ENCODE assay signal across 28 cellular contexts in the genomic region with DNA sequence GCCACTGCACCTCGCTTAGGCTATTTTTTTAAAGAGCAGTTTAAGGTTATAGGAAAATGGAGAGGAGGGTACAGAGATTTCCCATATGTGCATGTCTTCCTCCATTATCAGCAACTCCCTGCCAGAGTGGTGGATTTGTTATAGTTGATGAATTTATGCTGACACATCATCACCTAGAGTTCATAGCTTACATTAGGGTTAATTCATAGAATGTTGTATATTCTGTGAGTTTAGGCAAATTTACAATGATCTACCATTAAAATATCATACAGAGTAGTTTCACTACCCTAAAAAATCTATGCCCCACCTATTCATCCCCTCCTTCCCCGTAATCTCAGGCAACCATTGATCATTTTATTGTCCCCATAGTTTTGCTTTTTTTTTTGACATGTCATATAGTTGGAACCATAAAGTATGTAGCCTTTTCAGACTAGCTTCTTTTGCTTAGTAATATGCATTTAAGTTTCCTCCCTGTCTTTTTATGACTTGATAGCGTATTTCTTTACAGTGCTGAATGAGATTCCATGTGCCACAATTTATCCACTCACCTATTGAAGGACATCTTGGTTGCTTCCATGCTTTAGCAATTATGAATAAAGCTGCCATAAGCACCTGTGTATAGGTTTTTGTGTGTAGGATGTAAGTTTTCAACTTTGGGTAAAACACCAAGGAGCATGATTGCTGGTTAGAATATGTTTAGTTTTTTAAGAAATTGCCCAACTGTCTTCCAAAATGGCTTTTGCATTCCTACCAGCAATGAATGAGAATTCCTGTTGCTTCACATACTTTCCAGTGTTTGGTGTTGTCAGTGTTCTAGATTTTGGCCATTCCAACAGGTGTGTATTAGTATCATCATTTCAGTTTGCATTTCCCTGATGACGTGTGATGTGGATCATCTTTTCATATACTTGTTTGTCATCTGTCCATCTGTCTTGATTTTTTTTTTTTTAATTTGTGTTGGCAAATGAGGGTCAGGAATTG.
DNase-seq lines count a peak whose midpoint lies in the region; ATAC-seq, FAIRE-seq and TF ChIP-seq lines count a peak whose summit lies in the region.
"Had no signal": no experiment of that assay in that cellular context is flagged by ENCODE, and none has a peak within 500 bp of the region (broad histone marks: within the 10 kb centered on the region; RNA-seq: fewer than 3 reads in every experiment).

No MANE protein-coding gene starts in this region.

- no peak overlapping the region for H3K18ac ChIP-seq in H1 (ENCODE audit: extremely low read depth, low read length)

- H2BK120ac ChIP-seq in H1 (replicated peaks; ENCODE audit: low read depth, low read length): no peak overlapping the region

- H3K79me2 ChIP-seq in H1 (ENCODE audit: control insufficient read depth in 1 of 2, insufficient read depth in 2 of 2, low read length in 2 of 2): peaks cover 9 to 86% of the 10 kb centered on the region in 2 experiments

- CTCF ChIA-PET in A549 (lab: Yijun Ruan, JAX): interaction anchor here (0.6 to 1.7 kb wide), 5 partner anchors 10 to 172 kb away, joined by 3 to 5 read pairs (median 3); no protein-coding TSS in a partner anchor
- CTCF ChIA-PET in H1 (lab: Charles Lee; ENCODE audit: partially characterized antibody): interaction anchor here (0.6 to 2.1 kb wide), 7 partner anchors 15 to 238 kb away, joined by 3 to 11 read pairs (median 3); no protein-coding TSS in a partner anchor

- no peak overlapping the region for H4K8ac ChIP-seq in H1 (ENCODE audit: extremely low read depth, insufficient read depth, low read length)

- ATAC-seq in A549 (no peak; a peak in 1 of 6 replicates), T-helper 17 cell (no peak), HG03175 (IDR thresholded peaks at IDR 0.05; ENCODE audit: unreplicated experiment) (no peak), GM19035 (IDR thresholded peaks at IDR 0.05; ENCODE audit: unreplicated experiment) (no peak), GM21619 (IDR thresholded peaks at IDR 0.05; ENCODE audit: unreplicated experiment) (no peak)
- ATAC-seq: PC-3, T-cell had no signal

- no peak for TF ChIP-seq POLR2A in A549 (IDR thresholded peaks at IDR 0.05; ENCODE audit: low read length)
- TF ChIP-seq POLR2A in GM12891 (IDR thresholded peaks at IDR 0.05; ENCODE audit: low read depth, low read length): no peak
- no peak for TF ChIP-seq POLR2A in H1 (IDR thresholded peaks at IDR 0.05; ENCODE audit: control extremely low read depth in 1 of 2, low read depth in 2 of 2, low read length in 2 of 2)

- TF ChIP-seq RAD21 in A549 (conservative IDR thresholded peaks at IDR 0.05 in 1 of 2, IDR thresholded peaks at IDR 0.05 in 1 of 2): no peak
- no peak for TF ChIP-seq RAD21 in H1 (IDR thresholded peaks at IDR 0.05 in 1 of 2, conservative IDR thresholded peaks at IDR 0.05 in 1 of 2; ENCODE audit: low read depth in 2 of 2, low read length in 2 of 2)

- H3K27ac ChIP-seq in A549 (peak overlapping the region in 1 of 2 experiments; percentile 32; a peak in 1 of 6 replicates), H1 (ENCODE audit: low read depth, low read length) (no peak overlapping the region)
- H3K27ac ChIP-seq: esophagus muscularis mucosa had no signal

- H3K14ac ChIP-seq in H1 (ENCODE audit: insufficient read length): no peak overlapping the region

- H2BK15ac ChIP-seq in H1 (ENCODE audit: low read length): no peak overlapping the region

- H2BK20ac ChIP-seq in H1 (ENCODE audit: low read length): no peak overlapping the region

- H3K4me3 Mint-ChIP-seq in T-helper 17 cell: peak overlapping the region; percentile 22
- H3K4me3 Mint-ChIP-seq: brain; CD4-positive, alpha-beta T cell had no signal

- H3K23ac ChIP-seq in H1 (ENCODE audit: insufficient read length): no peak overlapping the region

- H2AFZ ChIP-seq in H1 (ENCODE audit: low read length): no peak overlapping the region

- no peaks in the 10 kb centered on the region for H4K20me1 ChIP-seq in H1 (replicated peaks in 1 of 2; ENCODE audit: control insufficient read depth in 1 of 2, insufficient read depth in 2 of 2, low read length in 2 of 2)

- no peak for DNase-seq in A549 (ENCODE audit: low read depth in 1 of 2, low spot score in 1 of 2)
- DNase-seq in GM12891 (ENCODE audit: insufficient read length, low spot score): no peak
- no peak for DNase-seq in T-helper 17 cell
- DNase-seq in H1 (ENCODE audit: low read depth in 1 of 2, low spot score in 2 of 2): no peak
- DNase-seq in iPS-NIHi7 (ENCODE audit: extremely low spot score): no peak
- DNase-seq: activated T-cell treated with anti-CD3 and anti-CD28 coated beads, Interleukin-2, amount 50 U/mL, for 1 hour; CD4-positive, alpha-beta T cell; DMS 273 treated with DMSO at 0.1 percent for 48 hours; effector memory CD4-positive, alpha-beta T cell; kidney; MV-4-11; NCI-H1694 treated with DMSO at 0.1 percent for 48 hours; NCI-H748 treated with DMSO at 0.1 percent for 48 hours; nucleus accumbens; PC-3; SHP77; small intestine; stimulated activated naive CD4-positive, alpha-beta T cell; T-cell had no signal

- WGBS in A549 (ENCODE audit: missing lambda C conversion rate): 94% methylated on average over 4 of the region's 4 CpGs
- WGBS in H1 (ENCODE audit: extremely low coverage in 1 of 2, insufficient coverage in 1 of 2, insufficient read length in 1 of 2, insufficient replicate concordance in 2 of 2, low coverage in 1 of 2, low lambda C conversion rate in 2 of 2, missing lambda C conversion rate in 1 of 2), 2 experiments: 78% methylated on average over 4 of the region's 4 CpGs; no CpG with 5 or more reads in 1 of the 2 experiments

- TF ChIP-seq EP300 in A549 (IDR thresholded peaks at IDR 0.05): no peak
- no peak for TF ChIP-seq EP300 in H1 (IDR thresholded peaks at IDR 0.05; ENCODE audit: borderline replicate concordance in 1 of 2, low read depth in 2 of 2, low read length in 2 of 2)

- POLR2A ChIA-PET in A549 (lab: Yijun Ruan, JAX): interaction anchor here (0.6 to 1.6 kb wide), 4 partner anchors 9 to 77 kb away, joined by 3 to 9 read pairs (median 3); no protein-coding TSS in a partner anchor
- POLR2A ChIA-PET in H1 (lab: Charles Lee; ENCODE audit: partially characterized antibody): no interaction called here

- H3K79me1 ChIP-seq in H1 (ENCODE audit: low read depth, low read length): peaks cover 7% of the 10 kb centered on the region

- no peaks in the 10 kb centered on the region for H3K9me3 ChIP-seq in A549
- no peaks in the 10 kb centered on the region for H3K9me3 ChIP-seq in T-helper 17 cell (ENCODE audit: control insufficient read depth, low read length, poor library complexity, severe bottlenecking)
- H3K9me3 ChIP-seq in H1 (ENCODE audit: insufficient read depth in 2 of 2, low read depth in 1 of 2, low read length in 1 of 2): no peaks in the 10 kb centered on the region
- H3K9me3 ChIP-seq: esophagus muscularis mucosa, gastrocnemius medialis, HAP-1 had no signal

- TF ChIP-seq CTCF in A549 (IDR thresholded peaks at IDR 0.05) (no peak), H1 (IDR thresholded peaks at IDR 0.05; ENCODE audit: control extremely low read depth in 1 of 3, insufficient read depth in 1 of 3, low read depth in 1 of 3, low read length in 3 of 3) (no peak)

- no peak overlapping the region for H2BK5ac ChIP-seq in H1 (ENCODE audit: low read depth, low read length)

- peak overlapping the region; percentile 43 for H3K27ac Mint-ChIP-seq in T-helper 17 cell
- H3K27ac Mint-ChIP-seq: brain; CD4-positive, alpha-beta T cell; T-cell had no signal

- no peak overlapping the region for H4K91ac ChIP-seq in H1 (replicated peaks; ENCODE audit: insufficient read length, low read length)

- no peaks in the 10 kb centered on the region for H3K27me3 ChIP-seq in H1 (replicated peaks in 1 of 4; ENCODE audit: control insufficient read depth in 3 of 4, extremely low read depth in 1 of 4, insufficient read depth in 3 of 4, low read length in 3 of 4)
- H3K27me3 ChIP-seq: esophagus muscularis mucosa, gastrocnemius medialis had no signal

- H2BK12ac ChIP-seq in H1 (ENCODE audit: low read depth, low read length): no peak overlapping the region

- no peak overlapping the region for H3K56ac ChIP-seq in H1 (replicated peaks; ENCODE audit: insufficient read length, low read depth, low read length)

- no peak overlapping the region for H3K9ac ChIP-seq in H1 (replicated peaks in 1 of 4; ENCODE audit: extremely low read depth in 1 of 4, low read depth in 3 of 4, low read length in 3 of 4)

- peaks cover 76% of the 10 kb centered on the region for H3K4me1 ChIP-seq in A549
- peaks cover 2 to 13% (median 8%) of the 10 kb centered on the region in 4 experiments; a peak in 5 of 7 replicates for H3K4me1 ChIP-seq in H1 (replicated peaks in 1 of 4; ENCODE audit: control insufficient read depth in 3 of 4, insufficient read depth in 4 of 4, low read length in 3 of 4)

- no peak overlapping the region for H4K5ac ChIP-seq in H1 (ENCODE audit: insufficient read length, low read depth, low read length)

- no peaks in the 10 kb centered on the region for H3K27me3 Mint-ChIP-seq in T-helper 17 cell
- H3K27me3 Mint-ChIP-seq: brain; CD4-positive, alpha-beta T cell; T-cell had no signal

- H3K23me2 ChIP-seq in H1 (ENCODE audit: low read depth, low read length): no peaks in the 10 kb centered on the region

- no peak overlapping the region for H2AK5ac ChIP-seq in H1 (ENCODE audit: low read depth, low read length)

- H3K36me3 Mint-ChIP-seq in T-helper 17 cell (ENCODE audit: low read depth): no peaks in the 10 kb centered on the region
- H3K36me3 Mint-ChIP-seq: brain had no signal

- H3K4me2 ChIP-seq in A549: peak overlapping the region; percentile 31
- H3K4me2 ChIP-seq in H1 (ENCODE audit: insufficient read depth in 1 of 2, low read depth in 2 of 2, low read length in 2 of 2): no peak overlapping the region

- H3K36me3 ChIP-seq in H1 (ENCODE audit: control insufficient read depth in 2 of 4, insufficient read depth in 4 of 4, low read length in 3 of 4): no peaks in the 10 kb centered on the region
- H3K36me3 ChIP-seq: esophagus muscularis mucosa, gastrocnemius medialis, HAP-1 had no signal

- FAIRE-seq in A549 (lab: Jason Lieb, UNC) (no peak), GM12891 (lab: Jason Lieb, UNC) (peak; percentile 28), H1 (lab: Jason Lieb, UNC) (no peak)
- FAIRE-seq: GM18507, kidney, small intestine had no signal

- peaks cover 39% of the 10 kb centered on the region for H3K4me1 Mint-ChIP-seq in T-helper 17 cell

- H3K4ac ChIP-seq in H1 (replicated peaks; ENCODE audit: insufficient read length, low read depth, low read length): no peak overlapping the region

- no peak overlapping the region for H3K4me3 ChIP-seq in A549
- no peak overlapping the region for H3K4me3 ChIP-seq in H1 (ENCODE audit: extremely low read depth in 1 of 4, insufficient read depth in 2 of 4, low read depth in 3 of 4, low read length in 4 of 4)
- H3K4me3 ChIP-seq: esophagus muscularis mucosa, gastrocnemius medialis, HAP-1, lung had no signal

TF ChIP-seq in A549, 52 proteins besides CTCF, POLR2A, EP300 and RAD21:
- TF ChIP-seq MAFK (IDR thresholded peaks at IDR 0.05; ENCODE audit: partially characterized antibody) (peak; percentile 92), ZC3H11A (IDR thresholded peaks at IDR 0.05) (no peak)

TF ChIP-seq in GM12891, 5 proteins besides CTCF, POLR2A, EP300 and RAD21:
- TF ChIP-seq POLR2AphosphoS5 (IDR thresholded peaks at IDR 0.05; ENCODE audit: low read depth, low read length) (no peak), SPI1 (IDR thresholded peaks at IDR 0.05; ENCODE audit: low read depth, low read length) (peak; percentile 73)

TF ChIP-seq in H1, 55 proteins besides CTCF, POLR2A, EP300 and RAD21 (continues in another document):
- 0 out of 2 replicates have a peak, but pooled peaks have one; percentile 11 for TF ChIP-seq MAFK (IDR thresholded peaks at IDR 0.05; ENCODE audit: low read depth, low read length)
